ENCODE assay signal across 9 cellular contexts in the genomic region with DNA sequence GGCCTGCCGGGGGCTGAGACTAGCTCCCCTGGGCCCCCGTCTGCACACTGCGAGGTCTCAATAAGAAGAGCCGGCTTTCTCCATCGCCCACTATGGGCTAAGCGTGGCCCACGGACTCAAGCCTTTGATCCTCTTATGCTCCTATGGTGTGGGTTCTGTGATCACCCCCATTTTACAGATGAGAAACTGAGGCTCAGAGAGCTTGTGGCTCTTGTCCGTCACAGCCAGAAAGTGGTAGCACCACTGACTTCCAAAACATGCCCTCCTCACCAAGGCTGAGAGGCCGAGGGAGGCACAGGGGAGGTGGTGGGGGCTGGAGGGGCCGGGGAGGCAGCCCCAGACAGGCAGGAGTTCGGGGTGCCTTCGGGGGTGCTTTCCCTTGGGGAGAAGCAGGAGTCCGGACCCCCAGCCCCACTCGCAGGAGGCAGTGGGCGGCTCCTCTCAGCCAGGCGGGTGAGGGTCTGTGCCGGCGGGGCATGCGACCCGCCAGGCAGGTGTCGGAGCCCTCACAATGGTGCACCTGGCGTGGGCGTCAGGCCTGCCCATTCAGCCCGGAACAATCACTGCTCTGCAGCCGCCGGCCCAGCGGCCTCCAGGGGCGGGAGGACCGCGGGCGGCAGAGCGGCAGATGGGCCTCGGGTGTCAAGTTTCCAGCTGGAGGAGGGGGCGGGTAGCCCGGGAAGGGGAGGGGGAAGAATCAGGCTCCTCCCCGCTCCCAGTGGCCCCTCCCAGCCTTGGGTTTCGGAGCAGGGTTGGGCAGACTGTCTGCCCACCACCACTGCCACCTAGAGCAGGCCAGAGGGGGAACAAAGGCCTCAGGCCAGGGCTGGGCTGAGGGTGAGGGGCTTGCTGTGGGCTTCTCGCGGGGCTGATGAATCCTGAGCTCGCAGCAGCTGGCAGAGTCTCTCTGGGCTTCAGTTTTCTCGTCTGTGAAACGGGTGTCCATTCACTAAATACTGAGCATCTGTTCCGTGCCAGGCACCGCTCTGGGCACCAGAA. TPM values are rescaled to one million over a fixed set of nuclear protein-coding genes. Genes with fewer than 3 reads are reported as not detected.
DNase-seq lines count a peak whose midpoint lies in the region; ATAC-seq and TF ChIP-seq lines count a peak whose summit lies in the region.
"Had no signal": no experiment of that assay in that cellular context is flagged by ENCODE, and none has a peak within 500 bp of the region (broad histone marks: within the 10 kb centered on the region; RNA-seq: fewer than 3 reads in every experiment).

No MANE protein-coding gene starts in this region.

- POLR2A ChIA-PET in HEK293 (lab: Yijun Ruan, JAX), result interaction anchor here (0.7 kb wide), 1 partner anchor 10 kb away, joined by 3 read pairs; no protein-coding TSS in a partner anchor

- ATAC-seq in HG02981 (IDR thresholded peaks at IDR 0.05; ENCODE audit: unreplicated experiment), result no peak
- no peak for ATAC-seq in GM19397 (IDR thresholded peaks at IDR 0.05; ENCODE audit: unreplicated experiment)
- no peak for ATAC-seq in HG03460 (IDR thresholded peaks at IDR 0.05; ENCODE audit: unreplicated experiment)

- H3K9me3 ChIP-seq in HEK293 (ENCODE audit: control insufficient read depth, insufficient read depth, low read depth, low read length), result no peaks in the 10 kb centered on the region
- no peaks in the 10 kb centered on the region for H3K9me3 ChIP-seq in neuronal stem cell (replicated peaks in 1 of 2; ENCODE audit: control insufficient read depth in 2 of 2, insufficient read depth in 1 of 2, low read depth in 1 of 2, low read length in 2 of 2)

- no peaks in the 10 kb centered on the region for H3K79me1 ChIP-seq in neuronal stem cell (ENCODE audit: low read depth, low read length)

- H2AFZ ChIP-seq in neuronal stem cell (ENCODE audit: low read length), result peak overlapping the region; percentile 82

- no peak overlapping the region for H4K8ac ChIP-seq in neuronal stem cell (ENCODE audit: low read depth, low read length)

- peak; percentile 87 for DNase-seq in NCI-H2196 (lab: John Stamatoyannopoulos, UW; ENCODE audit: unreplicated experiment)
- DNase-seq in choroid plexus epithelial cell (ENCODE audit: low read depth), result peak; percentile 46
- peak; percentile 93 for DNase-seq in neuronal stem cell (ENCODE audit: low spot score)
- DNase-seq in activated T-helper 2 cell treated with anti-CD3 and anti-CD28 coated beads, Interferon-gamma antibody, Interleukin-2, Interleukin-4, amounts not matched to agents 10 μg/mL and 5 μg/mL and 100 μg/mL, durations not matched to agents 14 hours and 24 hours and 36 hours (ENCODE audit: low spot score), result no peak

- peak overlapping the region; percentile 59 for H3K4me2 ChIP-seq in neuronal stem cell (ENCODE audit: insufficient read depth, low read length, poor library complexity, severe bottlenecking)

- H3K36me3 Mint-ChIP-seq in activated T-helper 2 cell treated with anti-CD3 and anti-CD28 coated beads, Interferon-gamma antibody, Interleukin-2, Interleukin-4, amounts not matched to agents 10 μg/mL and 5 μg/mL and 100 μg/mL, durations not matched to agents 14 hours and 24 hours and 36 hours (ENCODE audit: low read depth), result no peaks in the 10 kb centered on the region

- intact Hi-C loops in activated T-helper 2 cell treated with anti-CD3 and anti-CD28 coated beads, Interferon-gamma antibody, Interleukin-2, Interleukin-4, amounts not matched to agents 10 μg/mL and 5 μg/mL and 100 μg/mL, durations not matched to agents 14 hours and 24 hours and 36 hours (cut with micrococcal nuclease), result no loop called here

- peak overlapping the region; percentile 93 for H2AK5ac ChIP-seq in neuronal stem cell (ENCODE audit: low read depth, low read length)

- peaks cover 0 to 14% (median 2%) of the 10 kb centered on the region in 3 experiments for H3K27me3 ChIP-seq in neuronal stem cell (ENCODE audit: control insufficient read depth in 3 of 3, insufficient read depth in 3 of 3, low read depth in 1 of 3, low read length in 3 of 3)

- H3K27me3 Mint-ChIP-seq in activated T-helper 2 cell treated with anti-CD3 and anti-CD28 coated beads, Interferon-gamma antibody, Interleukin-2, Interleukin-4, amounts not matched to agents 10 μg/mL and 5 μg/mL and 100 μg/mL, durations not matched to agents 14 hours and 24 hours and 36 hours (ENCODE audit: low read depth), result peaks cover 33% of the 10 kb centered on the region

- no peak overlapping the region for H3K23ac ChIP-seq in neuronal stem cell (ENCODE audit: low read depth, low read length, poor library complexity)

- peaks cover 7% of the 10 kb centered on the region for H3K9me3 Mint-ChIP-seq in activated T-helper 2 cell treated with anti-CD3 and anti-CD28 coated beads, Interferon-gamma antibody, Interleukin-2, Interleukin-4, amounts not matched to agents 10 μg/mL and 5 μg/mL and 100 μg/mL, durations not matched to agents 14 hours and 24 hours and 36 hours
- H3K9me3 Mint-ChIP-seq: stimulated activated naive CD8-positive, alpha-beta T cell treated with anti-CD3 and anti-CD28 coated beads, Interleukin-15, Interleukin-2, amounts not matched to agents 100 ng/mL and 50 ng/mL, for 24 hours had no signal

- H2BK5ac ChIP-seq in neuronal stem cell (ENCODE audit: low read length), result peak overlapping the region; percentile 87

- CTCF ChIA-PET in HEK293 (lab: Yijun Ruan, JAX), result no interaction called here

- H2BK15ac ChIP-seq in neuronal stem cell (ENCODE audit: low read length), result peak overlapping the region; percentile 63

- no peaks in the 10 kb centered on the region for H3K4me1 ChIP-seq in HEK293 (ENCODE audit: control insufficient read depth, insufficient read depth, low read length)
- H3K4me1 ChIP-seq in neuronal stem cell (ENCODE audit: control insufficient read depth in 2 of 2, insufficient read depth in 1 of 2, low read depth in 1 of 2, low read length in 2 of 2), result peaks cover 11 to 23% of the 10 kb centered on the region in 2 donors

- no peak overlapping the region for H3K4me3 ChIP-seq in HEK293 (ENCODE audit: low read depth, low read length)
- H3K4me3 ChIP-seq in choroid plexus epithelial cell (ENCODE audit: low read depth, low read length), result no peak overlapping the region
- H3K4me3 ChIP-seq in neuronal stem cell (ENCODE audit: low read length in 2 of 2), result no peak overlapping the region

- no peak overlapping the region for H3K9ac ChIP-seq in neuronal stem cell (ENCODE audit: low read depth, low read length, poor library complexity)

- no peak overlapping the region for H3K4me3 Mint-ChIP-seq in activated T-helper 2 cell treated with anti-CD3 and anti-CD28 coated beads, Interferon-gamma antibody, Interleukin-2, Interleukin-4, amounts not matched to agents 10 μg/mL and 5 μg/mL and 100 μg/mL, durations not matched to agents 14 hours and 24 hours and 36 hours (ENCODE audit: low read depth)
- H3K4me3 Mint-ChIP-seq: stimulated activated naive CD8-positive, alpha-beta T cell treated with anti-CD3 and anti-CD28 coated beads, Interleukin-15, Interleukin-2, amounts not matched to agents 100 ng/mL and 50 ng/mL, for 24 hours had no signal

- H3K14ac ChIP-seq in neuronal stem cell (ENCODE audit: low read length), result no peak overlapping the region

- H3K18ac ChIP-seq in neuronal stem cell (ENCODE audit: low read length), result peak overlapping the region; percentile 92

- 0 out of 2 replicates have a peak, but pooled peaks have one; percentile 39 for TF ChIP-seq CTCF in HEK293 (tag by site-specific recombination; IDR thresholded peaks at IDR 0.05)
- TF ChIP-seq CTCF in choroid plexus epithelial cell (conservative IDR thresholded peaks at IDR 0.05; ENCODE audit: low read depth, low read length), result no peak

- no peaks in the 10 kb centered on the region for H3K4me1 Mint-ChIP-seq in activated T-helper 2 cell treated with anti-CD3 and anti-CD28 coated beads, Interferon-gamma antibody, Interleukin-2, Interleukin-4, amounts not matched to agents 10 μg/mL and 5 μg/mL and 100 μg/mL, durations not matched to agents 14 hours and 24 hours and 36 hours (ENCODE audit: low read depth)

- H3K4ac ChIP-seq in neuronal stem cell (ENCODE audit: low read length), result no peak overlapping the region

- peak overlapping the region; percentile 53 for H2BK120ac ChIP-seq in neuronal stem cell (ENCODE audit: low read depth, low read length)

- WGBS in neuronal stem cell (ENCODE audit: extremely low coverage in 2 of 2, insufficient read length in 2 of 2, insufficient replicate concordance in 1 of 2), 2 donors, result no CpG with 5 or more reads among the region's 44 CpGs

- H3K36me3 ChIP-seq in HEK293 (ENCODE audit: control insufficient read depth in 2 of 2, insufficient read depth in 1 of 2, low read length in 2 of 2), result no peaks in the 10 kb centered on the region
- H3K36me3 ChIP-seq in neuronal stem cell (replicated peaks in 1 of 2; ENCODE audit: control insufficient read depth in 2 of 2, insufficient read depth in 2 of 2, low read length in 2 of 2), result no peaks in the 10 kb centered on the region

- H2BK12ac ChIP-seq in neuronal stem cell (ENCODE audit: low read length), result no peak overlapping the region

- peak overlapping the region; percentile 9 for H4K91ac ChIP-seq in neuronal stem cell (ENCODE audit: low read depth, low read length, poor library complexity)

- no peak overlapping the region for H3K27ac Mint-ChIP-seq in activated T-helper 2 cell treated with anti-CD3 and anti-CD28 coated beads, Interferon-gamma antibody, Interleukin-2, Interleukin-4, amounts not matched to agents 10 μg/mL and 5 μg/mL and 100 μg/mL, durations not matched to agents 14 hours and 24 hours and 36 hours
- H3K27ac Mint-ChIP-seq: stimulated activated naive CD8-positive, alpha-beta T cell treated with anti-CD3 and anti-CD28 coated beads, Interleukin-15, Interleukin-2, amounts not matched to agents 100 ng/mL and 50 ng/mL, for 24 hours had no signal

- H3K27ac ChIP-seq in HEK293 (ENCODE audit: extremely low read depth, low read depth, low read length) (no peak overlapping the region), neuronal stem cell (replicated peaks; ENCODE audit: low read length) (no peak overlapping the region)

TF ChIP-seq in HEK293, 187 proteins besides CTCF, POLR2A, EP300 and RAD21 (continues in another document):
- TF ChIP-seq ZNF791 (tag by site-specific recombination; IDR thresholded peaks at IDR 0.05) (no peak), ZNF114 (tag by site-specific recombination; IDR thresholded peaks at IDR 0.05) (no peak), ZNF488 (tag by site-specific recombination; IDR thresholded peaks at IDR 0.05) (no peak)

RNA-seq across cellular contexts. Expression of gene CASZ1, which starts 39.3 kb away (rescaled TPM):
- polyA plus RNA-seq in neuronal stem cell (2013, experiment 1 of 2), result 12.5 TPM
- 13.3 TPM for polyA plus RNA-seq in neuronal stem cell (2013, experiment 2 of 2)
- total RNA-seq in activated T-helper 2 cell treated with anti-CD3 and anti-CD28 coated beads, Interferon-gamma antibody, Interleukin-2, Interleukin-4, amounts not matched to agents 10 μg/mL and 5 μg/mL and 100 μg/mL, durations not matched to agents 14 hours and 24 hours and 36 hours, result 8.6 and 9.9 TPM in 2 replicates
